10 cellular contexts compared by ENCODE assay signal in genomic region chr1:9281071-9281827, GRCh38. TPM values are rescaled to one million over a fixed set of nuclear protein-coding genes. Genes with fewer than 3 reads are reported as not detected.
A peak's percentile ranks its signal among the peaks of the same experiment; 100 is the strongest.
DNase-seq lines count a peak whose midpoint lies in the region; ATAC-seq, FAIRE-seq and TF ChIP-seq lines count a peak whose summit lies in the region.
"Had no signal": no experiment of that assay in that cellular context is flagged by ENCODE, and none has a peak within 500 bp of the region (broad histone marks: within the 10 kb centered on the region; RNA-seq: fewer than 3 reads in every experiment).

No MANE protein-coding gene starts in this region.

- H3K9me3 ChIP-seq in adipocyte (ENCODE audit: control insufficient read depth, low read length) (peaks cover 9% of the 10 kb centered on the region), HepG2 (ENCODE audit: low read length) (no peaks in the 10 kb centered on the region), gastroesophageal sphincter (peaks cover 0 to 22% (median 0%) of the 10 kb centered on the region in 3 donors)

- H3K36me3 Mint-ChIP-seq in HFFc6 (ENCODE audit: low read depth) = no peaks in the 10 kb centered on the region; the same call in 1 of the 2 replicates
- H3K36me3 Mint-ChIP-seq: brain had no signal

- in situ Hi-C loops in HepG2 (cut with HindIII; ENCODE audit: extremely low pct_ligation_motif_present, low pct_unique_long_range_greater_than_20kb) = no loop called here

- POLR2A ChIA-PET in HepG2 (lab: Yijun Ruan, JAX) = interaction anchor here (2.2 to 2.4 kb wide), 2 partner anchors 8 to 119 kb away, joined by 5 to 10 read pairs; no protein-coding TSS in a partner anchor

- H3K4me3 ChIP-seq in AG10803 (ENCODE audit: low read length) (no peak overlapping the region), adipocyte (ENCODE audit: low read length) (peak overlapping the region; percentile 64), HepG2 (replicated peaks in 1 of 3; ENCODE audit: insufficient read depth in 1 of 3, low read depth in 2 of 3, low read length in 3 of 3) (peak overlapping the region in 1 of 3 experiments; percentile 61; a peak in 2 of 6 replicates), gastroesophageal sphincter (no peak overlapping the region)
- H3K4me3 ChIP-seq: spleen had no signal

- H3K27ac ChIP-seq in HepG2 (ENCODE audit: extremely low read length, insufficient read depth, low read length) (no peak overlapping the region), gastroesophageal sphincter (no peak overlapping the region)
- H3K27ac ChIP-seq: spleen had no signal

- H3K27ac Mint-ChIP-seq in HFFc6 = peak overlapping the region; percentile 91

- H3K9ac ChIP-seq in adipocyte (ENCODE audit: low read length) (peak overlapping the region; percentile 73), HepG2 (ENCODE audit: insufficient read depth, low read depth, low read length) (no peak overlapping the region)

- WGBS in HepG2 (ENCODE audit: low lambda C conversion rate) = 56% methylated on average over 16 of the region's 19 CpGs
- 79% methylated on average over 6 of the region's 19 CpGs; no CpG with 5 or more reads in 1 of the 2 donors for WGBS in gastroesophageal sphincter (ENCODE audit: low coverage in 1 of 2), 2 donors

- H4K20me1 ChIP-seq in HepG2 (ENCODE audit: insufficient read depth, low read length) = no peaks in the 10 kb centered on the region

- TF ChIP-seq CTCF in AG10803 (conservative IDR thresholded peaks at IDR 0.05; ENCODE audit: low read length) (no peak), HFFc6 (IDR thresholded peaks at IDR 0.05) (no peak), HepG2 (CRISPR knock-in tag; IDR thresholded peaks at IDR 0.05) (no peak), gastroesophageal sphincter (IDR thresholded peaks at IDR 0.05) (no peak)

- H3K4me3 Mint-ChIP-seq in HFFc6 = peak overlapping the region; percentile 81; the same call in 1 of the 2 replicates

- peak; percentile 88 for DNase-seq in AG10803 (ENCODE audit: low read depth)
- DNase-seq in HFFc6 = peak; percentile 30
- peak; percentile 38 for DNase-seq in adipocyte (ENCODE audit: low read depth)
- no peak for DNase-seq in HepG2 (ENCODE audit: low spot score)
- DNase-seq in NCI-H2029 treated with DMSO at 0.1 percent for 48 hours (lab: John Stamatoyannopoulos, UW) = no peak

- ATAC-seq in HepG2 (no peak), gastroesophageal sphincter (no peak), HG02981 (IDR thresholded peaks at IDR 0.05; ENCODE audit: unreplicated experiment) (no peak), HG03378 (IDR thresholded peaks at IDR 0.05; ENCODE audit: unreplicated experiment) (no peak)

- no peaks in the 10 kb centered on the region for H3K27me3 ChIP-seq in adipocyte (replicated peaks; ENCODE audit: control insufficient read depth, insufficient read depth, low read length)
- no peaks in the 10 kb centered on the region for H3K27me3 ChIP-seq in HepG2 (ENCODE audit: control insufficient read depth in 1 of 2, insufficient read depth in 2 of 2, low read length in 2 of 2)
- peaks cover 10% of the 10 kb centered on the region for H3K27me3 ChIP-seq in gastroesophageal sphincter

- no peak overlapping the region for H2AFZ ChIP-seq in HepG2 (ENCODE audit: low read length)

- H3K4me1 Mint-ChIP-seq in HFFc6 (ENCODE audit: low read depth) = peaks cover 53% of the 10 kb centered on the region

- CTCF ChIA-PET in HepG2 (lab: Yijun Ruan, JAX; ENCODE audit: low intra/inter-chr PET ratio, low total read pairs) = no interaction called here

- no peak for FAIRE-seq in HepG2 (lab: Jason Lieb, UNC)

- TF ChIP-seq EP300 in HepG2 (IDR thresholded peaks at IDR 0.05; ENCODE audit: low read depth in 2 of 2, low read length in 2 of 2) = no peak
- no peak for TF ChIP-seq EP300 in HepG2 (CRISPR knock-in tag; IDR thresholded peaks at IDR 0.05; ENCODE audit: borderline replicate concordance)
- no peak for TF ChIP-seq EP300 in gastroesophageal sphincter (IDR thresholded peaks at IDR 0.05)

- TF ChIP-seq RAD21 in HepG2 (CRISPR knock-in tag; IDR thresholded peaks at IDR 0.05) = no peak

- H3K27me3 Mint-ChIP-seq in HFFc6 (ENCODE audit: insufficient read depth) = peaks cover 6% of the 10 kb centered on the region

- H3K4me1 ChIP-seq in adipocyte (ENCODE audit: control insufficient read depth, insufficient read depth, low read length) (peaks cover 45% of the 10 kb centered on the region), HepG2 (ENCODE audit: insufficient read depth, low read length) (peaks cover 51% of the 10 kb centered on the region), gastroesophageal sphincter (peaks cover 0 to 36% (median 14%) of the 10 kb centered on the region in 3 donors)

- peak overlapping the region; percentile 84; the same call in 1 of the 2 replicates for H3K4me2 ChIP-seq in HepG2 (ENCODE audit: low read depth, low read length)

- no peaks in the 10 kb centered on the region for H3K36me3 ChIP-seq in adipocyte (ENCODE audit: control insufficient read depth, insufficient read depth, low read length, severe bottlenecking)
- H3K36me3 ChIP-seq in HepG2 (replicated peaks in 1 of 2; ENCODE audit: control insufficient read depth in 1 of 2, insufficient read depth in 2 of 2, low read length in 2 of 2) = no peaks in the 10 kb centered on the region
- no peaks in the 10 kb centered on the region for H3K36me3 ChIP-seq in gastroesophageal sphincter
- H3K36me3 ChIP-seq: spleen had no signal

- intact Hi-C loops in HepG2 (cut with micrococcal nuclease; ENCODE audit: unreplicated experiment) = no loop called here

- H3K79me2 ChIP-seq in HepG2 (ENCODE audit: insufficient read depth, low read length) = no peaks in the 10 kb centered on the region

- H3K9me3 Mint-ChIP-seq in HFFc6 = peaks cover 3% of the 10 kb centered on the region; the same call in 1 of the 2 replicates

- no TSS peak for BruUV-seq in HepG2 (replicated peaks; lab: Mats Ljungman, UMichigan)

- TF ChIP-seq POLR2A in HepG2 (IDR thresholded peaks at IDR 0.05; ENCODE audit: insufficient read depth in 1 of 2, low read depth in 2 of 2, low read length in 2 of 2) (no peak), gastroesophageal sphincter (IDR thresholded peaks at IDR 0.05) (no peak)

TF ChIP-seq in HepG2, 621 proteins besides CTCF, POLR2A, EP300 and RAD21 (continues in another document):
- TF ChIP-seq GATAD2A (CRISPR knock-in tag; IDR thresholded peaks at IDR 0.05) = no peak
- TF ChIP-seq NFKB2 (CRISPR knock-in tag; IDR thresholded peaks at IDR 0.05; ENCODE audit: borderline replicate concordance) = peak; percentile 33; the same call in 1 of the 2 replicates
- no peak for TF ChIP-seq KDM1A (CRISPR knock-in tag; IDR thresholded peaks at IDR 0.05)

RNA-seq across cellular contexts. Expression of gene SPSB1, which starts 11.4 kb away (rescaled TPM):
- 10 to 100 TPM in 1 of 6 experiments, 1 to 10 TPM in 5; 5.9 to 10.4 (median 8.6) TPM for total RNA-seq in HFFc6 (2021; fragmentation: NEBNext Ultra II Directional; extraction: Animal tissue kit (Norgen Biotek cat#: 25700))
- 5.0 and 7.1 TPM in 2 replicates for total RNA-seq in HepG2 (2016; rRNA removed; fragmentation: Illumina TruSeq; extraction: Trizol)
- total RNA-seq in HepG2 (2016; cell fraction: cytosol; rRNA removed; fragmentation: Illumina TruSeq; extraction: Trizol; ENCODE audit: low read depth) = 2.4 and 2.5 TPM in 2 replicates
- total RNA-seq in HepG2 (2016; cell fraction: insoluble cytoplasmic fraction; rRNA removed; fragmentation: Illumina TruSeq; extraction: Trizol) = 5.2 and 5.8 TPM in 2 replicates
- total RNA-seq in HepG2 (2016; cell fraction: membrane; rRNA removed; fragmentation: Illumina TruSeq; extraction: Trizol) = 4.4 and 5.9 TPM in 2 replicates
- total RNA-seq in HepG2 (2016; cell fraction: nucleus; rRNA removed; fragmentation: Illumina TruSeq; extraction: Trizol) = 4.3 and 4.4 TPM in 2 replicates
- 8.0 and 10.9 TPM in 2 replicates for polyA plus RNA-seq in HepG2 (2011; rRNA removed)
- 8.1 and 8.5 TPM in 2 replicates for polyA plus RNA-seq in HepG2 (2011; cell fraction: cytosol; rRNA removed)
- polyA plus RNA-seq in HepG2 (2011; cell fraction: nucleus; rRNA removed) = 5.1 TPM in 2 replicates
- polyA plus RNA-seq in HepG2 (2012) = 4.0 and 7.7 TPM in 2 replicates
- polyA plus RNA-seq in HepG2 (2016; cell fraction: cytosol; fragmentation: Illumina TruSeq; extraction: Trizol; ENCODE audit: low read depth) = 1.9 and 2.2 TPM in 2 replicates
- 7.3 and 7.8 TPM in 2 replicates for polyA plus RNA-seq in HepG2 (2016; cell fraction: insoluble cytoplasmic fraction; fragmentation: Illumina TruSeq; extraction: Trizol; ENCODE audit: low read depth)
- 3.9 and 4.2 TPM in 2 replicates for polyA plus RNA-seq in HepG2 (2016; cell fraction: membrane; fragmentation: Illumina TruSeq; extraction: Trizol; ENCODE audit: low read depth)
- polyA plus RNA-seq in HepG2 (2016; cell fraction: nucleus; fragmentation: Illumina TruSeq; extraction: Trizol; ENCODE audit: insufficient read depth, low read depth) = 3.9 and 4.4 TPM in 2 replicates
- polyA minus RNA-seq in HepG2 (2011; rRNA and poly(A)+ RNA removed; ENCODE audit: low replicate concordance) = 9.2 and 17.1 TPM in 2 replicates
- 3.6 and 6.4 TPM in 2 replicates for polyA minus RNA-seq in HepG2 (2011; cell fraction: cytosol; rRNA and poly(A)+ RNA removed)
- polyA minus RNA-seq in HepG2 (2011; cell fraction: nucleus; rRNA and poly(A)+ RNA removed) = 3.1 and 4.2 TPM in 2 replicates
- 100 to 1,000 TPM in 2 of 4 donors, 10 to 100 TPM in 2; 56.3 to 111 (median 99.5) TPM for total RNA-seq in gastroesophageal sphincter

RNA-seq across cellular contexts. Expression of gene H6PD, which starts 46.7 kb away (rescaled TPM):
- total RNA-seq in HFFc6 (2021; fragmentation: NEBNext Ultra II Directional; extraction: Animal tissue kit (Norgen Biotek cat#: 25700)) = 10 to 100 TPM; 14.6 to 19.6 (median 16.1) TPM
- total RNA-seq in HepG2 (2016; rRNA removed; fragmentation: Illumina TruSeq; extraction: Trizol) = 6.3 and 9.3 TPM in 2 replicates
- total RNA-seq in HepG2 (2016; cell fraction: cytosol; rRNA removed; fragmentation: Illumina TruSeq; extraction: Trizol; ENCODE audit: low read depth) = 0.79 and 0.81 TPM in 2 replicates
- total RNA-seq in HepG2 (2016; cell fraction: insoluble cytoplasmic fraction; rRNA removed; fragmentation: Illumina TruSeq; extraction: Trizol) = 5.4 and 9.4 TPM in 2 replicates
- 2.5 TPM in 2 replicates for total RNA-seq in HepG2 (2016; cell fraction: membrane; rRNA removed; fragmentation: Illumina TruSeq; extraction: Trizol)
- 10.0 and 12.1 TPM in 2 replicates for total RNA-seq in HepG2 (2016; cell fraction: nucleus; rRNA removed; fragmentation: Illumina TruSeq; extraction: Trizol)
- 14.1 and 21.5 TPM in 2 replicates for polyA plus RNA-seq in HepG2 (2011; rRNA removed)
- 13.3 and 14.5 TPM in 2 replicates for polyA plus RNA-seq in HepG2 (2011; cell fraction: cytosol; rRNA removed)
- polyA plus RNA-seq in HepG2 (2011; cell fraction: nucleus; rRNA removed) = 26.3 and 26.5 TPM in 2 replicates
- polyA plus RNA-seq in HepG2 (2012) = 10.8 and 11.1 TPM in 2 replicates
- polyA plus RNA-seq in HepG2 (2016; cell fraction: cytosol; fragmentation: Illumina TruSeq; extraction: Trizol; ENCODE audit: low read depth) = 0.36 TPM in 2 replicates
- 4.2 and 4.6 TPM in 2 replicates for polyA plus RNA-seq in HepG2 (2016; cell fraction: insoluble cytoplasmic fraction; fragmentation: Illumina TruSeq; extraction: Trizol; ENCODE audit: low read depth)
- polyA plus RNA-seq in HepG2 (2016; cell fraction: membrane; fragmentation: Illumina TruSeq; extraction: Trizol; ENCODE audit: low read depth) = 0.93 and 0.94 TPM in 2 replicates
- 15.4 and 16.8 TPM in 2 replicates for polyA plus RNA-seq in HepG2 (2016; cell fraction: nucleus; fragmentation: Illumina TruSeq; extraction: Trizol; ENCODE audit: insufficient read depth, low read depth)
- polyA minus RNA-seq in HepG2 (2011; rRNA and poly(A)+ RNA removed; ENCODE audit: low replicate concordance) = 2.9 and 31.0 TPM in 2 replicates
- 14.3 and 18.7 TPM in 2 replicates for polyA minus RNA-seq in HepG2 (2011; cell fraction: cytosol; rRNA and poly(A)+ RNA removed)
- 7.9 and 11.3 TPM in 2 replicates for polyA minus RNA-seq in HepG2 (2011; cell fraction: nucleus; rRNA and poly(A)+ RNA removed)
- total RNA-seq in gastroesophageal sphincter = 10 to 100 TPM; 27.0 to 62.2 (median 44.0) TPM

Comparison
In these comparisons a context has a peak if more than half of its experiments do, and no peak if none do; other contexts are left out.
1. DNase-seq: peak in AG10803 (single experiment), HFFc6 (single experiment) and adipocyte (single experiment); none in HepG2 (single experiment) and NCI-H2029 treated with DMSO at 0.1 percent for 48 hours (single experiment).
2. RNA of gene SPSB1, which starts 11.4 kb away (total RNA-seq): 56.3 to 111 TPM in gastroesophageal sphincter; 5.9 to 10.4 TPM in HFFc6 and 2.4 to 7.1 TPM in HepG2; every median in the first group is over 4 times any median in the second.